Comparison of ENCODE assay signal across 20 cellular contexts in genomic region chr5:19547640-19548039, GRCh38.
DNase-seq lines count a peak whose midpoint lies in the region; ATAC-seq, FAIRE-seq and TF ChIP-seq lines count a peak whose summit lies in the region.
"Had no signal": no experiment of that assay in that cellular context is flagged by ENCODE, and none has a peak within 500 bp of the region (broad histone marks: within the 10 kb centered on the region; RNA-seq: fewer than 3 reads in every experiment).

No MANE protein-coding gene starts in this region.

- intact Hi-C loops in pancreas (cut with DNase I) = no loop called here

- H3K4me3 Mint-ChIP-seq in T-cell = no peak overlapping the region
- no peak overlapping the region for H3K4me3 Mint-ChIP-seq in activated T-cell treated with anti-CD3 and anti-CD28 coated beads, Interleukin-2, amount 50 U/mL, for 24 hours
- H3K4me3 Mint-ChIP-seq: CD8-positive, alpha-beta memory T cell; nephron had no signal

- no peaks in the 10 kb centered on the region for H3K36me3 Mint-ChIP-seq in T-cell
- no peaks in the 10 kb centered on the region for H3K36me3 Mint-ChIP-seq in activated T-cell treated with anti-CD3 and anti-CD28 coated beads, Interleukin-2, amount 50 U/mL, for 24 hours (ENCODE audit: low read depth)
- H3K36me3 Mint-ChIP-seq: CD8-positive, alpha-beta memory T cell had no signal

- no peak for FAIRE-seq in pancreas (lab: Jason Lieb, UNC)

- no peaks in the 10 kb centered on the region for H3K4me1 ChIP-seq in foreskin keratinocyte
- no peaks in the 10 kb centered on the region for H3K4me1 ChIP-seq in pancreas
- H3K4me1 ChIP-seq: body of pancreas, heart left ventricle, right atrium auricular region had no signal

- no peak overlapping the region for H3K4me3 ChIP-seq in pancreas
- H3K4me3 ChIP-seq: body of pancreas, heart left ventricle, right atrium auricular region had no signal

- H3K27me3 Mint-ChIP-seq in T-cell = no peaks in the 10 kb centered on the region
- H3K27me3 Mint-ChIP-seq in activated T-cell treated with anti-CD3 and anti-CD28 coated beads, Interleukin-2, amount 50 U/mL, for 24 hours = no peaks in the 10 kb centered on the region

- H3K27me3 ChIP-seq in foreskin keratinocyte = no peaks in the 10 kb centered on the region
- no peaks in the 10 kb centered on the region for H3K27me3 ChIP-seq in pancreas
- H3K27me3 ChIP-seq: body of pancreas, heart left ventricle, right atrium auricular region had no signal

- no peaks in the 10 kb centered on the region for H3K36me3 ChIP-seq in pancreas
- H3K36me3 ChIP-seq: heart left ventricle, right atrium auricular region had no signal

- TF ChIP-seq CTCF in foreskin keratinocyte (conservative IDR thresholded peaks at IDR 0.05) (no peak), pancreas (IDR thresholded peaks at IDR 0.05) (no peak)

- H3K9me3 ChIP-seq in pancreas = no peaks in the 10 kb centered on the region
- H3K9me3 ChIP-seq: body of pancreas, right atrium auricular region had no signal

- CTCF ChIA-PET in T-cell (lab: Charles Lee) = no interaction called here

- DNase-seq in M059J (ENCODE audit: low read depth) (peak; percentile 79), amniotic epithelial cell (ENCODE audit: low read depth) (peak; percentile 54), foreskin keratinocyte (peak; percentile 19 to 53), superior temporal gyrus (ENCODE audit: extremely low spot score) (peak; percentile 51), T-cell (no peak), pancreas (no peak)
- no peak for DNase-seq in activated T-cell treated with anti-CD3 and anti-CD28 coated beads, Interleukin-2, amount 50 U/mL, for 24 hours
- DNase-seq: activated CD4-positive, alpha-beta T cell treated with anti-CD3 and anti-CD28 coated beads, Interleukin-2, amount 50 U/mL, for 1 hour; body of pancreas; CD8-positive, alpha-beta memory T cell; effector CD4-positive, alpha-beta T cell; heart left ventricle; Karpas-422; left ventricle myocardium superior; NCI-H146; NCI-H748 treated with DMSO at 0.1 percent for 48 hours; stimulated activated naive CD4-positive, alpha-beta T cell had no signal

- POLR2A ChIA-PET in T-cell (lab: Charles Lee) = no interaction called here

- H3K27ac ChIP-seq in foreskin keratinocyte (no peak overlapping the region), pancreas (no peak overlapping the region)
- H3K27ac ChIP-seq: body of pancreas, heart left ventricle, right atrium auricular region had no signal

- H3K4me1 Mint-ChIP-seq in T-cell = no peaks in the 10 kb centered on the region
- H3K4me1 Mint-ChIP-seq in activated T-cell treated with anti-CD3 and anti-CD28 coated beads, Interleukin-2, amount 50 U/mL, for 24 hours (ENCODE audit: low read depth) = no peaks in the 10 kb centered on the region
- H3K4me1 Mint-ChIP-seq: CD8-positive, alpha-beta memory T cell had no signal

- ATAC-seq in foreskin keratinocyte (no peak), T-cell (replicated peaks in 1 of 4) (no peak), pancreas (no peak)
- ATAC-seq: body of pancreas, heart left ventricle, left ventricle myocardium superior had no signal

- H3K9me3 Mint-ChIP-seq in T-cell = peaks cover 6 to 17% (median 15%) of the 10 kb centered on the region in 3 donors
- H3K9me3 Mint-ChIP-seq in activated T-cell treated with anti-CD3 and anti-CD28 coated beads, Interleukin-2, amount 50 U/mL, for 24 hours = peaks cover 13% of the 10 kb centered on the region

- WGBS in pancreas, 2 donors = 59 to 68% methylated on average over 3 of the region's 3 CpGs

- no peak overlapping the region for H3K27ac Mint-ChIP-seq in T-cell
- H3K27ac Mint-ChIP-seq in activated T-cell treated with anti-CD3 and anti-CD28 coated beads, Interleukin-2, amount 50 U/mL, for 24 hours = no peak overlapping the region
- H3K27ac Mint-ChIP-seq: activated T-helper 2 cell treated with anti-CD3 and anti-CD28 coated beads, Interferon-gamma antibody, Interleukin-2, Interleukin-4, amounts not matched to agents 10 μg/mL and 5 μg/mL and 100 μg/mL, durations not matched to agents 14 hours and 24 hours and 36 hours; CD8-positive, alpha-beta memory T cell; nephron had no signal

Comparison
In these comparisons a context has a peak if more than half of its experiments do, and no peak if none do; other contexts are left out.
1. DNase-seq: peak in M059J (single experiment), amniotic epithelial cell (single experiment), foreskin keratinocyte (2 of 2) and superior temporal gyrus (single experiment); none in T-cell (0 of 34), pancreas (0 of 6) and activated T-cell treated with anti-CD3 and anti-CD28 coated beads, Interleukin-2, amount 50 U/mL, for 24 hours (single experiment).